In genomic region chr4:31575504-31575903, GRCh38 we compare ENCODE assay signal across 13 cellular contexts.
A peak's percentile ranks its signal among the peaks of the same experiment; 100 is the strongest.
DNase-seq lines count a peak whose midpoint lies in the region; ATAC-seq and TF ChIP-seq lines count a peak whose summit lies in the region.
"Had no signal": no experiment of that assay in that cellular context is flagged by ENCODE, and none has a peak within 500 bp of the region (broad histone marks: within the 10 kb centered on the region; RNA-seq: fewer than 3 reads in every experiment).

No MANE protein-coding gene starts in this region.

- H3F3A ChIP-seq in GM23338 (replicated peaks; ENCODE audit: low read depth) = no peaks in the 10 kb centered on the region

- no peaks in the 10 kb centered on the region for H3K9me3 ChIP-seq in iPS DF 6.9 (ENCODE audit: control insufficient read depth, insufficient read depth, low read length)
- no peaks in the 10 kb centered on the region for H3K9me3 ChIP-seq in sigmoid colon
- H3K9me3 ChIP-seq: BLaER1 treated with 17β-estradiol and CSF1 and Interleukin-3, amounts not matched to agents 10 nM and 100 nM had no signal

- H3K27me3 Mint-ChIP-seq in GM23338 (ENCODE audit: insufficient read depth, low read depth, poor library complexity) = no peaks in the 10 kb centered on the region
- H3K27me3 Mint-ChIP-seq: B cell had no signal

- H3K79me2 ChIP-seq in GM23338 (replicated peaks; ENCODE audit: insufficient read depth) = no peaks in the 10 kb centered on the region

- H3K36me3 Mint-ChIP-seq in GM23338 (ENCODE audit: low read depth) = no peaks in the 10 kb centered on the region
- H3K36me3 Mint-ChIP-seq: CD8-positive, alpha-beta T cell had no signal

- no peak overlapping the region for H3K4me2 ChIP-seq in GM23338
- H3K4me2 ChIP-seq: BLaER1 treated with 17β-estradiol and CSF1 and Interleukin-3, amounts not matched to agents 10 nM and 100 nM had no signal

- H3K4me1 ChIP-seq in GM23338 (ENCODE audit: insufficient read depth) (peaks cover 3% of the 10 kb centered on the region), iPS DF 6.9 (ENCODE audit: control insufficient read depth, insufficient read depth, low read length) (peaks cover 1% of the 10 kb centered on the region; the same call in 1 of the 2 replicates), sigmoid colon (no peaks in the 10 kb centered on the region)
- H3K4me1 ChIP-seq: BLaER1 treated with 17β-estradiol and CSF1 and Interleukin-3, amounts not matched to agents 10 nM and 100 nM had no signal

- WGBS in iPS DF 6.9 (ENCODE audit: insufficient coverage, insufficient read length) = no CpG with 5 or more reads among the region's 2 CpGs
- WGBS in sigmoid colon, 2 donors = 84 to 93% methylated on average over 2 of the region's 2 CpGs

- H3K36me3 ChIP-seq in GM23338 (ENCODE audit: insufficient read depth) (no peaks in the 10 kb centered on the region), H7 (replicated peaks; ENCODE audit: control insufficient read depth, insufficient read depth, low read length) (no peaks in the 10 kb centered on the region), iPS DF 6.9 (ENCODE audit: control insufficient read depth, insufficient read depth, low read length) (no peaks in the 10 kb centered on the region), sigmoid colon (no peaks in the 10 kb centered on the region)
- H3K36me3 ChIP-seq: BLaER1 treated with 17β-estradiol and CSF1 and Interleukin-3, amounts not matched to agents 10 nM and 100 nM had no signal

- H3K4me3 ChIP-seq in GM23338 (no peak overlapping the region), H7 (ENCODE audit: insufficient read depth, low read depth, low read length) (no peak overlapping the region), iPS DF 6.9 (ENCODE audit: low read length) (no peak overlapping the region), sigmoid colon (no peak overlapping the region)
- H3K4me3 ChIP-seq: BLaER1 treated with 17β-estradiol and CSF1 and Interleukin-3, amounts not matched to agents 10 nM and 100 nM had no signal

- H3K27me3 ChIP-seq in GM23338 (ENCODE audit: insufficient read depth) (no peaks in the 10 kb centered on the region), H7 (ENCODE audit: control insufficient read depth, insufficient read depth, low read length) (no peaks in the 10 kb centered on the region), iPS DF 6.9 (ENCODE audit: control insufficient read depth, insufficient read depth, low read length) (no peaks in the 10 kb centered on the region), sigmoid colon (no peaks in the 10 kb centered on the region)
- H3K27me3 ChIP-seq: BLaER1 treated with 17β-estradiol and CSF1 and Interleukin-3, amounts not matched to agents 10 nM and 100 nM had no signal

- peaks cover 16% of the 10 kb centered on the region for H3K4me1 Mint-ChIP-seq in GM23338
- H3K4me1 Mint-ChIP-seq: B cell had no signal

- H3K9me2 ChIP-seq in GM23338 (ENCODE audit: insufficient read depth) = no peaks in the 10 kb centered on the region

- intact Hi-C loops in sigmoid colon (cut with DNase I) = no loop called here

- peak; percentile 81 for ATAC-seq in GM23338
- ATAC-seq: CD8-positive, alpha-beta T cell had no signal

- H2AFZ ChIP-seq in GM23338 = no peak overlapping the region

- DNase-seq in GM23338 (ENCODE audit: low spot score) = peak; percentile 32
- DNase-seq in H7 = peak; percentile 1
- DNase-seq in NCI-H2227 treated with DMSO at 0.1 percent for 48 hours (lab: John Stamatoyannopoulos, UW) = peak; percentile 39
- peak; percentile 7 for DNase-seq in iPS DF 6.9 (ENCODE audit: low read depth, low spot score)
- DNase-seq in kidney glomerular epithelial cell (lab: John Stamatoyannopoulos, UW) = no peak
- DNase-seq in sigmoid colon = no peak
- no peak for DNase-seq in NK-92 treated with Interleukin-12 subunit alpha and Interleukin-12 subunit beta, amount 100 ng/mL, for 24 hours (lab: John Stamatoyannopoulos, UW)
- DNase-seq: Calu3; CD8-positive, alpha-beta T cell; DMS79 treated with DMSO at 0.1 percent for 48 hours; GF-D8 had no signal

- no peak for TF ChIP-seq CTCF in GM23338 (conservative IDR thresholded peaks at IDR 0.05; ENCODE audit: low read depth in 2 of 2)
- TF ChIP-seq CTCF in sigmoid colon (IDR thresholded peaks at IDR 0.05) = no peak

- H4K20me1 ChIP-seq in GM23338 (replicated peaks; ENCODE audit: insufficient read depth) = no peaks in the 10 kb centered on the region
- H4K20me1 ChIP-seq: BLaER1 treated with 17β-estradiol and CSF1 and Interleukin-3, amounts not matched to agents 10 nM and 100 nM had no signal

- H3K27ac ChIP-seq in GM23338 (ENCODE audit: low read depth) = no peak overlapping the region
- no peak overlapping the region for H3K27ac ChIP-seq in iPS DF 6.9 (ENCODE audit: low read length)
- no peak overlapping the region for H3K27ac ChIP-seq in sigmoid colon
- H3K27ac ChIP-seq: BLaER1 treated with 17β-estradiol and CSF1 and Interleukin-3, amounts not matched to agents 10 nM and 100 nM had no signal

- H3K9me3 Mint-ChIP-seq in GM23338 = no peaks in the 10 kb centered on the region
- H3K9me3 Mint-ChIP-seq: CD8-positive, alpha-beta T cell had no signal

- no peak for TF ChIP-seq POLR2A in sigmoid colon (IDR thresholded peaks at IDR 0.05)

- H3K27ac Mint-ChIP-seq in GM23338 = no peak overlapping the region; the same call in 1 of the 2 replicates
- H3K27ac Mint-ChIP-seq: B cell; CD8-positive, alpha-beta T cell had no signal

- H3K4me3 Mint-ChIP-seq in GM23338 = no peak overlapping the region
- H3K4me3 Mint-ChIP-seq: B cell; CD8-positive, alpha-beta T cell had no signal

- TF ChIP-seq EP300 in sigmoid colon (IDR thresholded peaks at IDR 0.05) = no peak

TF ChIP-seq in GM23338, 12 proteins besides CTCF, POLR2A, EP300 and RAD21 (continues in another document):
- TF ChIP-seq CREB1 (CRISPR knock-in tag; IDR thresholded peaks at IDR 0.05; ENCODE audit: low read depth) (no peak), JUNB (IDR thresholded peaks at IDR 0.05; ENCODE audit: unreplicated experiment) (no peak), ZNF331 (CRISPR knock-in tag; IDR thresholded peaks at IDR 0.05; ENCODE audit: low read depth) (no peak), NANOG (IDR thresholded peaks at IDR 0.05; ENCODE audit: borderline replicate concordance) (no peak), REST (IDR thresholded peaks at IDR 0.05; ENCODE audit: unreplicated experiment) (no peak), STAT1 (IDR thresholded peaks at IDR 0.05; ENCODE audit: unreplicated experiment) (no peak), ZNF114 (CRISPR knock-in tag; IDR thresholded peaks at IDR 0.05) (no peak), POLR2AphosphoS5 (IDR thresholded peaks at IDR 0.05; ENCODE audit: low read depth) (no peak), ETS1 (IDR thresholded peaks at IDR 0.05) (no peak), EZH2 (IDR thresholded peaks at IDR 0.05; ENCODE audit: low read depth, unreplicated experiment) (no peak)

Comparison
In these comparisons a context has a peak if more than half of its experiments do, and no peak if none do; other contexts are left out.
1. DNase-seq: peak in GM23338 (single experiment), H7 (single experiment), NCI-H2227 treated with DMSO at 0.1 percent for 48 hours (single experiment) and iPS DF 6.9 (single experiment); none in kidney glomerular epithelial cell (single experiment), sigmoid colon (single experiment) and NK-92 treated with Interleukin-12 subunit alpha and Interleukin-12 subunit beta, amount 100 ng/mL, for 24 hours (single experiment).